Comparison of ENCODE assay signal across 21 cellular contexts in genomic region chr12:1875608-1876007, GRCh38. TPM values are rescaled to one million over a fixed set of nuclear protein-coding genes. Genes with fewer than 3 reads are reported as not detected.
DNase-seq lines count a peak whose midpoint lies in the region; ATAC-seq and TF ChIP-seq lines count a peak whose summit lies in the region.
"Had no signal": no experiment of that assay in that cellular context is flagged by ENCODE, and none has a peak within 500 bp of the region (broad histone marks: within the 10 kb centered on the region; RNA-seq: fewer than 3 reads in every experiment).

No MANE protein-coding gene starts in this region.

- H3K4me1 ChIP-seq in colonic mucosa (no peaks in the 10 kb centered on the region), thyroid gland (no peaks in the 10 kb centered on the region), left lung (no peaks in the 10 kb centered on the region), Karpas-422 (ENCODE audit: low read length) (no peaks in the 10 kb centered on the region), body of pancreas (no peaks in the 10 kb centered on the region)
- H3K4me1 ChIP-seq: BLaER1 had no signal

- ATAC-seq in left lung (no peak), body of pancreas (no peak)
- ATAC-seq: GM12878, PC-3 had no signal

- TF ChIP-seq CTCF in colonic mucosa (IDR thresholded peaks at IDR 0.05) (no peak), thyroid gland (IDR thresholded peaks at IDR 0.05) (no peak), left lung (IDR thresholded peaks at IDR 0.05) (no peak), body of pancreas (IDR thresholded peaks at IDR 0.05) (no peak)

- no peaks in the 10 kb centered on the region for H3K79me2 ChIP-seq in Karpas-422 (ENCODE audit: low read length)

- H3K9me3 ChIP-seq in colonic mucosa: no peaks in the 10 kb centered on the region
- no peaks in the 10 kb centered on the region for H3K9me3 ChIP-seq in thyroid gland
- no peaks in the 10 kb centered on the region for H3K9me3 ChIP-seq in left lung
- H3K9me3 ChIP-seq in Karpas-422 (ENCODE audit: low read length): no peaks in the 10 kb centered on the region
- no peaks in the 10 kb centered on the region for H3K9me3 ChIP-seq in body of pancreas

- no peak for TF ChIP-seq POLR2A in thyroid gland (IDR thresholded peaks at IDR 0.05)
- no peak for TF ChIP-seq POLR2A in body of pancreas (IDR thresholded peaks at IDR 0.05)

- intact Hi-C loops in colonic mucosa (cut with DNase I): no loop called here
- intact Hi-C loops in thyroid gland (cut with DNase I): no loop called here
- intact Hi-C loops in left lung (cut with DNase I): no loop called here
- intact Hi-C loops in body of pancreas (cut with DNase I): no loop called here

- DNase-seq in D341Med (ENCODE audit: low spot score) (peak; percentile 7), colonic mucosa (peak; percentile 3), iPS-NIHi11 (ENCODE audit: low spot score) (peak; percentile 3), thyroid gland (peak; percentile 26 to 52), left lung (no peak), Karpas-422 (no peak), body of pancreas (no peak)
- DNase-seq: CD4-positive, CD25-positive, alpha-beta regulatory T cell; DMS53; EL; GDM1; GOT3; HCEC 1CT; KBM-7; MM.1S; NCI-H2029 treated with DMSO at 0.1 percent for 48 hours; NCI-H526; NK-92 treated with Interleukin-12 subunit alpha and Interleukin-12 subunit beta, amount 100 ng/mL, for 24 hours; PC-3 had no signal

- no peak overlapping the region for H3K4me2 ChIP-seq in Karpas-422 (ENCODE audit: low read depth, low read length, poor library complexity, severe bottlenecking)
- H3K4me2 ChIP-seq: BLaER1 had no signal

- H3K27ac ChIP-seq in colonic mucosa (no peak overlapping the region), thyroid gland (no peak overlapping the region), left lung (no peak overlapping the region), Karpas-422 (ENCODE audit: low read length) (no peak overlapping the region), body of pancreas (no peak overlapping the region)
- H3K27ac ChIP-seq: BLaER1 had no signal

- H3K36me3 ChIP-seq in colonic mucosa (no peaks in the 10 kb centered on the region), thyroid gland (no peaks in the 10 kb centered on the region), left lung (no peaks in the 10 kb centered on the region), Karpas-422 (ENCODE audit: insufficient read depth, low read length) (no peaks in the 10 kb centered on the region), body of pancreas (replicated peaks in 1 of 2; ENCODE audit: insufficient read depth in 1 of 2, low read depth in 2 of 2) (no peaks in the 10 kb centered on the region)

- no peaks in the 10 kb centered on the region for H3K9me2 ChIP-seq in Karpas-422 (replicated peaks; ENCODE audit: insufficient read depth, low read length)

- H3K9ac ChIP-seq in colonic mucosa (ENCODE audit: low read depth in 2 of 2, low read length in 2 of 2) (no peak overlapping the region), Karpas-422 (ENCODE audit: low read length) (no peak overlapping the region)
- H3K9ac ChIP-seq: BLaER1 had no signal

- no peaks in the 10 kb centered on the region for H4K20me1 ChIP-seq in Karpas-422 (ENCODE audit: insufficient read depth, low read depth, low read length)
- H4K20me1 ChIP-seq: BLaER1 had no signal

- H2AFZ ChIP-seq in Karpas-422 (ENCODE audit: low read length): no peak overlapping the region

- 34 to 60% methylated on average over 6 of the region's 6 CpGs for WGBS in thyroid gland, 2 donors
- WGBS in body of pancreas, 2 donors: 26 to 43% methylated on average over 3 to 6 of the region's 6 CpGs

- no peaks in the 10 kb centered on the region for H3K27me3 ChIP-seq in colonic mucosa
- no peaks in the 10 kb centered on the region for H3K27me3 ChIP-seq in thyroid gland
- H3K27me3 ChIP-seq in left lung: peaks cover 0 to 3% of the 10 kb centered on the region in 2 donors
- no peaks in the 10 kb centered on the region for H3K27me3 ChIP-seq in Karpas-422 (ENCODE audit: low read length)
- H3K27me3 ChIP-seq in body of pancreas: no peaks in the 10 kb centered on the region
- H3K27me3 ChIP-seq: BLaER1 had no signal

- H3K4me3 ChIP-seq in colonic mucosa (no peak overlapping the region), thyroid gland (replicated peaks in 1 of 3) (no peak overlapping the region), left lung (no peak overlapping the region), Karpas-422 (ENCODE audit: low read length) (no peak overlapping the region), body of pancreas (no peak overlapping the region)
- H3K4me3 ChIP-seq: BLaER1, GM12878 had no signal

RNA-seq across cellular contexts. Expression of gene CACNA2D4, which starts 42.8 kb away (rescaled TPM):
- total RNA-seq in colonic mucosa: 1 to 10 TPM; 3.3 to 3.7 TPM
- 1 to 10 TPM; 1.5 to 2.6 (median 2.0) TPM for total RNA-seq in thyroid gland
- 1 to 10 TPM; 2.6 to 6.5 TPM for total RNA-seq in left lung
- 0.22 and 0.37 TPM in 2 replicates for total RNA-seq in Karpas-422 (2014; rRNA removed; shearing (Covaris generic); ENCODE audit: low replicate concordance)
- total RNA-seq in body of pancreas: 1 to 10 TPM in 1 of 2 donors, not detected in 1; 3.6 TPM
- total RNA-seq: PC-3 had no signal

RNA-seq across cellular contexts. Expression of gene LRTM2, which starts 55.2 kb away (rescaled TPM):
- total RNA-seq in colonic mucosa: not detected
- total RNA-seq in thyroid gland: not detected
- total RNA-seq in left lung: not detected
- total RNA-seq in Karpas-422 (2014; rRNA removed; shearing (Covaris generic); ENCODE audit: low replicate concordance): not detected in 2 replicates
- total RNA-seq in body of pancreas: not detected
- total RNA-seq: CD4-positive, CD25-positive, alpha-beta regulatory T cell; GM12878; PC-3 had no signal

Comparison
In these comparisons a context has a peak if more than half of its experiments do, and no peak if none do; other contexts are left out.
1. DNase-seq: peak in D341Med (single experiment), colonic mucosa (single experiment), iPS-NIHi11 (single experiment) and thyroid gland (2 of 2); none in left lung (0 of 2), Karpas-422 (single experiment) and body of pancreas (0 of 4).